1 cellular context compared by ENCODE assay signal in the genomic region with DNA sequence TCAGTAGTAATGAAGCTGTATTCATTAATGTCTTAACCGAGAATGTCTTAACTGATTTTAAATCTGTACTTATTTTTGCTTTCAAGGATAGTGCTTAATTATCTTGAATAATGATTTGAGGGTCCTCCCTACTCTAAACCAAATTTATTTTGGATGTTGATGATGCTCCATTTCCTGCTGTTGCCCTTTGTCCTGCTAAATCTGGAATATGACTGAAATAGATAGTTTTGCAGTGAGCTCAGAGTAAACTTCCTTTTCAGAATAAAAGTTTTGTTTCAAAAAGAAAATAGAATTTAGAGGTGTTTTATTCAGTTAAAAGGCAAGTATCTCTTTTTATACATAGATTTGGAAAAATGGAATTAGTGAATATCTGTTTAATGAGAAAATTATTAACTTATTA.
TF ChIP-seq lines count a peak whose summit lies in the region.

No MANE protein-coding gene starts in this region.

TF ChIP-seq in HepG2, 621 proteins besides CTCF, POLR2A, EP300 and RAD21:
- no peak for TF ChIP-seq PAF1 (CRISPR knock-in tag; IDR thresholded peaks at IDR 0.05)
- no peak for TF ChIP-seq ZNF777 (CRISPR knock-in tag; IDR thresholded peaks at IDR 0.05)
- no peak for TF ChIP-seq GABPB1 (CRISPR knock-in tag; IDR thresholded peaks at IDR 0.05)
